In genomic region chr12:18261273-18261672, GRCh38 we compare ENCODE assay signal across 2 cellular contexts.
TF ChIP-seq lines count a peak whose summit lies in the region.

TSS of gene PIK3C2G (plus strand) at chr12:18261518. CDS start at chr12:18282082, 20,564 bp downstream.

TF ChIP-seq in liver, 16 proteins besides CTCF, POLR2A, EP300 and RAD21:
- TF ChIP-seq REST (IDR thresholded peaks at IDR 0.05) (no peak), MAX (IDR thresholded peaks at IDR 0.05) (no peak), JUND (IDR thresholded peaks at IDR 0.05) (no peak), EGR1 (IDR thresholded peaks at IDR 0.05; ENCODE audit: low read depth in 2 of 2) (no peak), FOXA2 (IDR thresholded peaks at IDR 0.05) (no peak), NR2F2 (IDR thresholded peaks at IDR 0.05) (no peak), FOXA1 (IDR thresholded peaks at IDR 0.05) (no peak), YY1 (IDR thresholded peaks at IDR 0.05) (no peak), ATF3 (IDR thresholded peaks at IDR 0.05) (no peak), HNF4A (conservative IDR thresholded peaks at IDR 0.05) (no peak), GABPA (IDR thresholded peaks at IDR 0.05 in 1 of 2, conservative IDR thresholded peaks at IDR 0.05 in 1 of 2) (no peak), ZBTB33 (IDR thresholded peaks at IDR 0.05) (no peak), TAF1 (conservative IDR thresholded peaks at IDR 0.05) (no peak), RXRA (IDR thresholded peaks at IDR 0.05) (no peak), HNF4G (IDR thresholded peaks at IDR 0.05) (no peak), SP1 (IDR thresholded peaks at IDR 0.05) (no peak)

TF ChIP-seq in HepG2, 621 proteins besides CTCF, POLR2A, EP300 and RAD21:
- no peak for TF ChIP-seq TP53 (CRISPR knock-in tag; conservative IDR thresholded peaks at IDR 0.05)
- no peak for TF ChIP-seq ATF7 (IDR thresholded peaks at IDR 0.05)
- no peak for TF ChIP-seq ATF7 (CRISPR knock-in tag; IDR thresholded peaks at IDR 0.05)
- TF ChIP-seq TCF12 (IDR thresholded peaks at IDR 0.05): no peak
- no peak for TF ChIP-seq TCF12 (CRISPR knock-in tag; IDR thresholded peaks at IDR 0.05)
- TF ChIP-seq ZMYM4 (CRISPR knock-in tag; IDR thresholded peaks at IDR 0.05): no peak
- no peak for TF ChIP-seq SNAPC4 (CRISPR knock-in tag; IDR thresholded peaks at IDR 0.05)
- TF ChIP-seq ERF (CRISPR knock-in tag; IDR thresholded peaks at IDR 0.05): no peak
- no peak for TF ChIP-seq TRAFD1 (CRISPR knock-in tag; IDR thresholded peaks at IDR 0.05; ENCODE audit: borderline replicate concordance)
- no peak for TF ChIP-seq ELF1 (CRISPR knock-in tag; IDR thresholded peaks at IDR 0.05)
- TF ChIP-seq CSRNP2 (CRISPR knock-in tag; conservative IDR thresholded peaks at IDR 0.05; ENCODE audit: low read depth): no peak
- TF ChIP-seq ARNT (IDR thresholded peaks at IDR 0.05): no peak
- TF ChIP-seq NR1H2 (CRISPR knock-in tag; IDR thresholded peaks at IDR 0.05; ENCODE audit: borderline replicate concordance, low read depth): no peak
- TF ChIP-seq GPN1 (CRISPR knock-in tag; IDR thresholded peaks at IDR 0.05; ENCODE audit: borderline replicate concordance): no peak
- no peak for TF ChIP-seq ESRRA (CRISPR knock-in tag; IDR thresholded peaks at IDR 0.05; ENCODE audit: low read depth)
- no peak for TF ChIP-seq RFXANK (CRISPR knock-in tag; IDR thresholded peaks at IDR 0.05)
- no peak for TF ChIP-seq ZNF646 (CRISPR knock-in tag; IDR thresholded peaks at IDR 0.05)
- no peak for TF ChIP-seq DPF2 (CRISPR knock-in tag; IDR thresholded peaks at IDR 0.05; ENCODE audit: borderline replicate concordance, low read depth)
- TF ChIP-seq SMAD9 (CRISPR knock-in tag; IDR thresholded peaks at IDR 0.05): no peak
- no peak for TF ChIP-seq HHEX (CRISPR knock-in tag; IDR thresholded peaks at IDR 0.05)
- no peak for TF ChIP-seq BCL6 (CRISPR knock-in tag; IDR thresholded peaks at IDR 0.05)
- TF ChIP-seq CHD2 (IDR thresholded peaks at IDR 0.05; ENCODE audit: low read depth, low read length): no peak
